20 cellular contexts compared by ENCODE assay signal in the genomic region with DNA sequence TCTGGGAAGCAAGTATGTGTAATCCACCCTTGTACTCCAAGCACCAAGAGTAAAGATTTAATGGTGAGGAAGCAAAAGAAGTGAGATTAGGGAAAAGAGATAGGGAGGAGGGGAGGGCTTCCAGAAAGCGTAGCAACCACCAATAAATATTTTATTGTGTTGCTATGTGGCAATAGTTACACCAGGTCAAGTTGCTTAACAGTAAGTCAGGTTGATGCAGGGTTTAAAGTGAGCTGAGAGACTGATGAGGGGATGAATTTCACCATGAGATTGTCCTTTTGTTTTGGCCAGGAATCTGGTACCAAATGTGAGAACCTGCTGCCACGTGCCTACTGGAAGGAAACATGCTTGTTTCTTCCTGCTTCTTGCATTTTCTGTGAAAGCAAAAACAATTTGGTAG.
DNase-seq lines count a peak whose midpoint lies in the region; ATAC-seq and TF ChIP-seq lines count a peak whose summit lies in the region.
"Had no signal": no experiment of that assay in that cellular context is flagged by ENCODE, and none has a peak within 500 bp of the region (broad histone marks: within the 10 kb centered on the region; RNA-seq: fewer than 3 reads in every experiment).

No MANE protein-coding gene starts in this region.

- peaks cover 0 to 10% of the 10 kb centered on the region in 2 donors for H3K4me1 ChIP-seq in right atrium auricular region
- H3K4me1 ChIP-seq in colonic mucosa: peaks cover 9% of the 10 kb centered on the region
- peaks cover 0 to 13% (median 4%) of the 10 kb centered on the region in 4 donors for H3K4me1 ChIP-seq in right lobe of liver
- H3K4me1 ChIP-seq in upper lobe of left lung: peaks cover 3 to 10% (median 6%) of the 10 kb centered on the region in 4 donors

- H3K27me3 ChIP-seq in right atrium auricular region: no peaks in the 10 kb centered on the region
- no peaks in the 10 kb centered on the region for H3K27me3 ChIP-seq in colonic mucosa
- no peaks in the 10 kb centered on the region for H3K27me3 ChIP-seq in right lobe of liver
- H3K27me3 ChIP-seq in upper lobe of left lung: no peaks in the 10 kb centered on the region
- H3K27me3 ChIP-seq: MG63 had no signal

- H3K9ac ChIP-seq in colonic mucosa (ENCODE audit: low read depth in 2 of 2, low read length in 2 of 2): peak overlapping the region in 1 of 2 donors; percentile 36

- ATAC-seq in Right ventricle myocardium superior (ENCODE audit: poor library complexity): peak; percentile 27
- ATAC-seq in right lobe of liver: peak; percentile 66 to 89 (median 73)
- peak; percentile 30 to 60 for ATAC-seq in upper lobe of left lung (ENCODE audit: low FRiP score in 2 of 2)
- ATAC-seq: activated CD4-positive, CD25-positive, alpha-beta regulatory T cell treated with anti-CD3 and anti-CD28 coated beads, Interleukin-2, amount 50 U/mL, for 24 hours; left ventricle myocardium superior; naive thymus-derived CD4-positive, alpha-beta T cell had no signal

- H3K9me3 ChIP-seq in right atrium auricular region: no peaks in the 10 kb centered on the region
- no peaks in the 10 kb centered on the region for H3K9me3 ChIP-seq in colonic mucosa
- no peaks in the 10 kb centered on the region for H3K9me3 ChIP-seq in right lobe of liver
- no peaks in the 10 kb centered on the region for H3K9me3 ChIP-seq in upper lobe of left lung
- H3K9me3 ChIP-seq: MG63 had no signal

- WGBS in right lobe of liver (ENCODE audit: insufficient coverage, low coverage, low lambda C conversion rate, missing lambda C conversion rate): 8% methylated on average over 2 of the region's 2 CpGs
- 39 to 41% methylated on average over 2 of the region's 2 CpGs for WGBS in upper lobe of left lung, 2 donors

- no peaks in the 10 kb centered on the region for H3K36me3 ChIP-seq in right atrium auricular region
- H3K36me3 ChIP-seq in colonic mucosa: no peaks in the 10 kb centered on the region
- H3K36me3 ChIP-seq in right lobe of liver: no peaks in the 10 kb centered on the region
- no peaks in the 10 kb centered on the region for H3K36me3 ChIP-seq in upper lobe of left lung
- H3K36me3 ChIP-seq: MG63 had no signal

- H3K27ac ChIP-seq in right atrium auricular region: no peak overlapping the region
- H3K27ac ChIP-seq in colonic mucosa: peak overlapping the region; percentile 61
- peak overlapping the region in 1 of 3 donors; percentile 48 for H3K27ac ChIP-seq in right lobe of liver
- H3K27ac ChIP-seq in upper lobe of left lung: no peak overlapping the region

- DNase-seq in Right ventricle myocardium superior (no peak), right atrium auricular region (ENCODE audit: low spot score) (no peak), colonic mucosa (peak; percentile 25), right lobe of liver (peak in 1 of 3 donors; percentile 54), upper lobe of left lung (no peak), MV-4-11 (lab: John Stamatoyannopoulos, UW) (no peak), middle frontal gyrus (ENCODE audit: extremely low spot score, low spot score) (no peak)
- no peak for DNase-seq in stimulated activated CD4-positive, alpha-beta T cell treated with anti-CD3 and anti-CD28 coated beads, Interleukin-4, amount 100 ng/mL, for 24 hours
- DNase-seq: amniotic stem cell; CD4-positive, alpha-beta T cell; DMS79; endodermal cell; left ventricle myocardium superior; MG63; naive thymus-derived CD4-positive, alpha-beta T cell; NCI-H1930; NCI-H526; OCI-M1; stimulated activated naive CD4-positive, alpha-beta T cell treated with Interleukin-2 at 50 U/mL for 16 hours had no signal

- TF ChIP-seq CTCF in right atrium auricular region (IDR thresholded peaks at IDR 0.05) (no peak), colonic mucosa (IDR thresholded peaks at IDR 0.05) (no peak), right lobe of liver (IDR thresholded peaks at IDR 0.05) (no peak), upper lobe of left lung (IDR thresholded peaks at IDR 0.05) (no peak)

- peak in 1 of 4 donors; percentile 48 for TF ChIP-seq EP300 in upper lobe of left lung (IDR thresholded peaks at IDR 0.05)

- TF ChIP-seq POLR2A in right lobe of liver (IDR thresholded peaks at IDR 0.05): no peak
- TF ChIP-seq POLR2A in upper lobe of left lung (IDR thresholded peaks at IDR 0.05): no peak

- intact Hi-C loops in Right ventricle myocardium superior (cut with DNase I) (no loop called here), colonic mucosa (cut with DNase I) (no loop called here), right lobe of liver (cut with DNase I) (no loop called here)

- H3K4me3 ChIP-seq in right atrium auricular region (no peak overlapping the region), colonic mucosa (no peak overlapping the region), right lobe of liver (no peak overlapping the region), upper lobe of left lung (no peak overlapping the region)
- H3K4me3 ChIP-seq: MG63 had no signal
